In the genomic region with DNA sequence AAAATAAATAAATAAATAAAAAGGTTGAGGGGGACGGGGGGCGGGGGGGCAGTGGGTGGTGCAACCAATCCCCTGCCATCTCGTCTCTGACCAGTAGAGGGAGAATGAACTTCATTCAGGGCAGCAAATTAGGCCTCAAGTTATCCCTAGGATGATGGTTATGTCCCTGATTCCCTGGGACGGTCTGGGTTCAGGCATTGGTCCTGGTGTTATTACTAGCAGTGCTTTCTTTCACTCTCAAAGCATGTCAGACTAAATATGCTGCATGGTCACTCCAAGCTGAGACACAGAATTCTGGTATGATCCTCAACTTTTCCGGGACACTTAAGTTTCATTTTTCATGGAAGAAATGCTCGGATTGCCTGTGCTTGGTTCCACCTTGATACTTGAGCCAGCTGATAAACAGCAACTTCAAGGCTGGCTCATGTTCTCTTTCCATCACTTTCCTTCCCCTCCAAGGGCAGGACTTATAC, we compare ENCODE assay signal across 9 cellular contexts. TPM values are rescaled to one million over a fixed set of nuclear protein-coding genes. Genes with fewer than 3 reads are reported as not detected.
DNase-seq lines count a peak whose midpoint lies in the region; ATAC-seq, FAIRE-seq and TF ChIP-seq lines count a peak whose summit lies in the region.
"Had no signal": no experiment of that assay in that cellular context is flagged by ENCODE, and none has a peak within 500 bp of the region (broad histone marks: within the 10 kb centered on the region; RNA-seq: fewer than 3 reads in every experiment).

No MANE protein-coding gene starts in this region.

- peaks cover 17% of the 10 kb centered on the region for H3K79me1 ChIP-seq in mesenchymal stem cell (replicated peaks; ENCODE audit: low read length, poor library complexity, severe bottlenecking)

- no peak overlapping the region for H3K27ac Mint-ChIP-seq in CD4-positive, alpha-beta T cell
- H3K27ac Mint-ChIP-seq: naive thymus-derived CD8-positive, alpha-beta T cell had no signal

- no peak overlapping the region for H2BK120ac ChIP-seq in mesenchymal stem cell (ENCODE audit: low read depth, low read length)

- H3K9me3 ChIP-seq in CD4-positive, alpha-beta T cell (ENCODE audit: control insufficient read depth, low read length): no peaks in the 10 kb centered on the region
- no peaks in the 10 kb centered on the region for H3K9me3 ChIP-seq in mesenchymal stem cell (ENCODE audit: control insufficient read depth, low read length)

- no peak for ATAC-seq in CD4-positive, alpha-beta T cell (ENCODE audit: poor library complexity)
- ATAC-seq in GM18505 (IDR thresholded peaks at IDR 0.05; ENCODE audit: unreplicated experiment): no peak
- ATAC-seq: naive thymus-derived CD8-positive, alpha-beta T cell had no signal

- H3K4me2 ChIP-seq in mesenchymal stem cell (ENCODE audit: low read length, poor library complexity, severe bottlenecking): no peak overlapping the region

- peaks cover 54% of the 10 kb centered on the region for H3K4me1 Mint-ChIP-seq in CD4-positive, alpha-beta T cell (ENCODE audit: low read depth)

- no peak overlapping the region for H3K23ac ChIP-seq in mesenchymal stem cell (ENCODE audit: low read length in 2 of 2)

- peaks cover 2% of the 10 kb centered on the region for H3K36me3 Mint-ChIP-seq in CD4-positive, alpha-beta T cell (ENCODE audit: low read depth)

- CTCF ChIA-PET in CD4-positive, alpha-beta T cell (lab: Charles Lee): interaction anchor here (0.6 kb wide), 1 partner anchor 58 kb away, joined by 3 read pairs; no protein-coding TSS in a partner anchor

- H2BK12ac ChIP-seq in mesenchymal stem cell (ENCODE audit: low read length in 2 of 2): no peak overlapping the region

- intact Hi-C loops in CD4-positive, alpha-beta T cell (cut with DNase I, micrococcal nuclease): no loop called here
- intact Hi-C loops in dorsolateral prefrontal cortex (cut with DNase I): loop anchor here (5.0 to 10.0 kb wide), 3 partner anchors 353 to 1326 kb away; a partner anchor contains a TSS

- no peaks in the 10 kb centered on the region for H3K27me3 Mint-ChIP-seq in CD4-positive, alpha-beta T cell
- H3K27me3 Mint-ChIP-seq: naive thymus-derived CD8-positive, alpha-beta T cell had no signal

- H3K4me1 ChIP-seq in mesenchymal stem cell (ENCODE audit: control insufficient read depth, insufficient read depth, low read depth, low read length): peaks cover 48% of the 10 kb centered on the region

- FAIRE-seq in GM12892 (lab: Jason Lieb, UNC): no peak

- peak in 3 of 10 experiments; percentile 6 to 12 (median 9) for DNase-seq in CD4-positive, alpha-beta T cell
- DNase-seq in HCEC 1CT (peak; percentile 60), RPMI8226 (peak; percentile 11), dorsolateral prefrontal cortex (peak in 2 of 10 donors; percentile 13 to 32), mesenchymal stem cell (peak; percentile 67), GM12892 (ENCODE audit: insufficient read length) (no peak), COLO829 (ENCODE audit: low spot score) (no peak)

- no peak overlapping the region for H3K27ac ChIP-seq in CD4-positive, alpha-beta T cell (ENCODE audit: low read depth, low read length)
- H3K27ac ChIP-seq in dorsolateral prefrontal cortex (peak overlapping the region in 5 of 59 donors; percentile 4 to 34 (median 30)), mesenchymal stem cell (ENCODE audit: low read length, poor library complexity, severe bottlenecking) (peak overlapping the region; percentile 96)

- H3K9me3 Mint-ChIP-seq in CD4-positive, alpha-beta T cell: no peaks in the 10 kb centered on the region
- H3K9me3 Mint-ChIP-seq: naive thymus-derived CD8-positive, alpha-beta T cell had no signal

- 43% methylated on average over 6 of the region's 6 CpGs for WGBS in mesenchymal stem cell

- H3K14ac ChIP-seq in mesenchymal stem cell (ENCODE audit: low read length in 2 of 2): no peak overlapping the region

- H3K4me3 ChIP-seq in dorsolateral prefrontal cortex (no peak overlapping the region), mesenchymal stem cell (ENCODE audit: insufficient read depth in 1 of 2, low read depth in 1 of 2, low read length in 2 of 2) (no peak overlapping the region)

- H2AK5ac ChIP-seq in mesenchymal stem cell (ENCODE audit: low read length, severe bottlenecking): peak overlapping the region; percentile 18

- peaks cover 0 to 11% of the 10 kb centered on the region in 2 experiments for H3K36me3 ChIP-seq in mesenchymal stem cell (ENCODE audit: control insufficient read depth in 1 of 2, insufficient read depth in 2 of 2, low read depth in 1 of 2, low read length in 2 of 2)

- TF ChIP-seq CTCF in CD4-positive, alpha-beta T cell (IDR thresholded peaks at IDR 0.05): peak; percentile 82
- TF ChIP-seq CTCF in dorsolateral prefrontal cortex (IDR thresholded peaks at IDR 0.05 in 54 of 56, conservative IDR thresholded peaks at IDR 0.05 in 2 of 56; ENCODE audit: low read depth in 1 of 56, partially characterized antibody in 56 of 56): peak; percentile 58 to 90 (median 82)

- H3K18ac ChIP-seq in mesenchymal stem cell (ENCODE audit: low read depth in 1 of 2, low read length in 2 of 2): no peak overlapping the region

- H3K4ac ChIP-seq in mesenchymal stem cell (ENCODE audit: low read depth in 1 of 2, low read length in 2 of 2): no peak overlapping the region

- H3K4me3 Mint-ChIP-seq in CD4-positive, alpha-beta T cell: no peak overlapping the region
- H3K4me3 Mint-ChIP-seq: naive thymus-derived CD8-positive, alpha-beta T cell had no signal

- no peak overlapping the region for H2AFZ ChIP-seq in mesenchymal stem cell (ENCODE audit: low read depth, low read length)

- POLR2A ChIA-PET in CD4-positive, alpha-beta T cell (lab: Charles Lee): no interaction called here

- H4K8ac ChIP-seq in mesenchymal stem cell (ENCODE audit: low read length): no peak overlapping the region

- no peaks in the 10 kb centered on the region for H3K27me3 ChIP-seq in CD4-positive, alpha-beta T cell (ENCODE audit: control insufficient read depth, insufficient read depth, low read length)
- H3K27me3 ChIP-seq in dorsolateral prefrontal cortex (no peaks in the 10 kb centered on the region), mesenchymal stem cell (ENCODE audit: control insufficient read depth in 1 of 2, insufficient read depth in 1 of 2, low read length in 2 of 2) (no peaks in the 10 kb centered on the region)

- H3K9ac ChIP-seq in mesenchymal stem cell (ENCODE audit: low read length): no peak overlapping the region

- no peak overlapping the region for H2BK15ac ChIP-seq in mesenchymal stem cell (ENCODE audit: low read depth, poor library complexity, severe bottlenecking)

- peak overlapping the region; percentile 69 for H2BK5ac ChIP-seq in mesenchymal stem cell (ENCODE audit: low read depth, low read length, poor library complexity, severe bottlenecking)

- no peak for TF ChIP-seq POLR2A in GM12892 (IDR thresholded peaks at IDR 0.05; ENCODE audit: low read depth, low read length)
- TF ChIP-seq POLR2A in GM18505 (IDR thresholded peaks at IDR 0.05; ENCODE audit: borderline replicate concordance, extremely low read depth, insufficient read depth, insufficient read length): no peak

- no peak overlapping the region for H4K91ac ChIP-seq in mesenchymal stem cell (ENCODE audit: low read length)

RNA-seq across cellular contexts. Expression of a gene that starts 59.4 kb away (rescaled TPM):
- total RNA-seq in CD4-positive, alpha-beta T cell: 10 to 100 TPM; 33.6 to 35.2 TPM
- total RNA-seq in dorsolateral prefrontal cortex: 10 to 100 TPM; 16.1 to 43.5 (median 28.7) TPM
- polyA plus RNA-seq in mesenchymal stem cell (2013, experiment 1 of 2): 137 TPM
- 136 TPM for polyA plus RNA-seq in mesenchymal stem cell (2013, experiment 2 of 2)
- 54.5 TPM for polyA plus RNA-seq in GM12892 (2012; ENCODE audit: missing spikeins)

Comparison
In these comparisons a context has a peak if more than half of its experiments do, and no peak if none do; other contexts are left out.
1. DNase-seq: peak in HCEC 1CT (single experiment), RPMI8226 (single experiment) and mesenchymal stem cell (single experiment); none in GM12892 (single experiment) and COLO829 (single experiment).
2. intact Hi-C loops: an anchor here in dorsolateral prefrontal cortex (5.0 to 10.0 kb wide); none called in CD4-positive, alpha-beta T cell.